8 cellular contexts compared by ENCODE assay signal in the genomic region with DNA sequence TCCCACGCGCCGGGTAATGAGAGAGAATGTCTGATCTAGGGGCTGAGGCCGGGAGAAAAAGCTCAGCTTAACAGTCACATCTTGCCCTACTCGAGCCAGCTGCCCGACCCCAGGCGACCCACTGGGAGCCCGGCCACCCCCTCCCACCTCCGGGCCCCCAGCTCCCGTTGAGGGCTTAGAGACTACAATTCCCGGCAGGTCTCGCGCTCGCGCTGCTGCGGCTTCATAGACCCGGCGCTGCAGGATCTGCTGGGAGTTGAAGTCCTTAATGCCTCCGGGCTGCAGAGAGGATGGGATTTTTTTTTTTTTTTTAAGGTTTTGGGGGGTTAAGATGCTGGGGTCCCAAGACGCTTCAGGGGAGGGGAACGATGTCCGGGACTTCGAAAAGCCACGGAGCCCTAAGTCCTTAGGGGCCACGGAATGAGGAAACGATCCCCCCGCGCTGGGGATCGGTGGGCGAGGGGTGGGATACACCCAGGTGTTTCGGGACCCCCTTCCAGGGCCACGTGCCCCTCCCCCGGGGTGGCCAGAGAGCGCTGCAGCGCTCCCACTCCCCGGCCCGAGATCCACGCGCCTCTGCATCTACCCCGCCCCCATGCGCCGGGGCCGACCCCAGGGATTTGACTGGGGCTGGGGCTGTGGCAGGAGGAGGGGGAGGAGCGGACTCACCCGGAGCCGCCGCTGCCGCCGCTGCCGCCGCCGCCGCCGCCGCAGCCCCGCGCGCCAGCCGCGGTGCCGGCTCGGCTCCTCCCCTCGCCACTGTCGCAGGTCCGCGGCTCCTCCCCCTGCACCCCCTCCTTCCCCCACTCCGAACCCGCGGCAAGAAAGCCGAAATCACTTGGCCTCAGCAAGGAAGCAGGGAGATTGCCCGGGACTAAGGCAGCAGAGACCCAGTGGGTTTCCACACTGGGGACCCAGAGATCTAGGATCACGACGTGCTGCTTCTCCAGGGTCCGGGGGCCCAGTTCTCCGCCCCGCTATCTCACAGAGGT. TPM values are rescaled to one million over a fixed set of nuclear protein-coding genes. Genes with fewer than 3 reads are reported as not detected.
DNase-seq lines count a peak whose midpoint lies in the region; ATAC-seq and TF ChIP-seq lines count a peak whose summit lies in the region.

A gene with protein sequence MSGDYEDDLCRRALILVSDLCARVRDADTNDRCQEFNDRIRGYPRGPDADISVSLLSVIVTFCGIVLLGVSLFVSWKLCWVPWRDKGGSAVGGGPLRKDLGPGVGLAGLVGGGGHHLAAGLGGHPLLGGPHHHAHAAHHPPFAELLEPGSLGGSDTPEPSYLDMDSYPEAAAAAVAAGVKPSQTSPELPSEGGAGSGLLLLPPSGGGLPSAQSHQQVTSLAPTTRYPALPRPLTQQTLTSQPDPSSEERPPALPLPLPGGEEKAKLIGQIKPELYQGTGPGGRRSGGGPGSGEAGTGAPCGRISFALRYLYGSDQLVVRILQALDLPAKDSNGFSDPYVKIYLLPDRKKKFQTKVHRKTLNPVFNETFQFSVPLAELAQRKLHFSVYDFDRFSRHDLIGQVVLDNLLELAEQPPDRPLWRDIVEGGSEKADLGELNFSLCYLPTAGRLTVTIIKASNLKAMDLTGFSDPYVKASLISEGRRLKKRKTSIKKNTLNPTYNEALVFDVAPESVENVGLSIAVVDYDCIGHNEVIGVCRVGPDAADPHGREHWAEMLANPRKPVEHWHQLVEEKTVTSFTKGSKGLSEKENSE (minus strand): TSS at position 761 of the 992 bp plus-strand sequence. CDS start 2,470 bp downstream, outside the sequence.

- H3K27me3 Mint-ChIP-seq in natural killer cell treated with Interleukin-12 subunit alpha and Interleukin-12 subunit beta and Interleukin-15 and Interleukin-18, amount 100 ng/mL, for 72 hours = peaks cover 23 to 29% of the 10 kb centered on the region in 2 donors

- no peak within 1 kb of the TSS for H3K23ac ChIP-seq in IMR-90 (ENCODE audit: low read depth, low read length)

- no peaks in the 10 kb centered on the region for H3K79me1 ChIP-seq in IMR-90 (ENCODE audit: low read depth in 1 of 2, low read length in 2 of 2)

- dilution Hi-C loops in IMR-90 (cut with HindIII; ENCODE audit: low sequenced_read_pairs, unreplicated experiment) = no loop called here

- H3K14ac ChIP-seq in IMR-90 (replicated peaks; ENCODE audit: low read depth, low read length) = no peak within 1 kb of the TSS

- no peak within 1 kb of the TSS for H2AK9ac ChIP-seq in IMR-90 (replicated peaks; ENCODE audit: low read depth, low read length, poor library complexity)

- no peak for TF ChIP-seq CTCF in IMR-90 (conservative IDR thresholded peaks at IDR 0.05; ENCODE audit: low read depth, low read length)
- no peak for TF ChIP-seq CTCF in fibroblast of lung (conservative IDR thresholded peaks at IDR 0.05 in 1 of 2, IDR thresholded peaks at IDR 0.05 in 1 of 2; ENCODE audit: low read depth in 1 of 2, low read length in 2 of 2)
- TF ChIP-seq CTCF in upper lobe of left lung (IDR thresholded peaks at IDR 0.05) = no peak

- CTCF ChIA-PET in IMR-90 (lab: Yijun Ruan, JAX) = no interaction called here

- H3K4me3 ChIP-seq in BLaER1 treated with 17β-estradiol and CSF1 and Interleukin-3, amounts not matched to agents 10 nM and 100 nM = peak within 1 kb of the TSS; percentile 67 to 89 (median 78)
- H3K4me3 ChIP-seq in IMR-90 (ENCODE audit: insufficient read depth, low read depth, low read length) (peak within 1 kb of the TSS; percentile 38), fibroblast of lung (replicated peaks in 1 of 4; ENCODE audit: control extremely low read depth in 1 of 4, insufficient read depth in 1 of 4, low read depth in 3 of 4, low read length in 4 of 4) (peak within 1 kb of the TSS in 2 of 4 experiments; percentile 16 to 53), upper lobe of left lung (peak within 1 kb of the TSS in 3 of 4 donors; percentile 45 to 55 (median 46))

- H3K36me3 ChIP-seq in BLaER1 treated with 17β-estradiol and CSF1 and Interleukin-3, amounts not matched to agents 10 nM and 100 nM = peaks cover 0 to 3% (median 0%) of the 10 kb centered on the region in 11 experiments; a peak in 4 of 22 replicates
- no peaks in the 10 kb centered on the region for H3K36me3 ChIP-seq in IMR-90 (ENCODE audit: control insufficient read depth, insufficient read depth, low read length)
- no peaks in the 10 kb centered on the region for H3K36me3 ChIP-seq in fibroblast of lung (ENCODE audit: control insufficient read depth, insufficient read depth, low read length)
- H3K36me3 ChIP-seq in upper lobe of left lung = no peaks in the 10 kb centered on the region

- peak; percentile 98 for ATAC-seq in IMR-90 (ENCODE audit: low read depth)
- ATAC-seq in natural killer cell treated with Interleukin-12 subunit alpha and Interleukin-12 subunit beta and Interleukin-15 and Interleukin-18, amount 100 ng/mL, for 72 hours = peak; percentile 39 to 63
- ATAC-seq in upper lobe of left lung (ENCODE audit: low FRiP score in 2 of 2) = peak in 1 of 2 donors; percentile 72
- no peak for ATAC-seq in HG02884 (IDR thresholded peaks at IDR 0.05; ENCODE audit: unreplicated experiment)

- TF ChIP-seq RAD21 in IMR-90 (IDR thresholded peaks at IDR 0.05; ENCODE audit: low read length) = no peak

- H3K79me2 ChIP-seq in fibroblast of lung (ENCODE audit: control insufficient read depth, insufficient read depth, low read length) = no peaks in the 10 kb centered on the region

- DNase-seq in IMR-90 = peak; percentile 27
- DNase-seq in activated CD4-positive, alpha-beta T cell treated with anti-CD3 and anti-CD28 coated beads, Interleukin-2, amount 50 U/mL, for 48 hours = peak; percentile 16 to 42
- DNase-seq in fibroblast of lung (ENCODE audit: low read depth in 2 of 2) = peak; percentile 11 to 19
- no peak for DNase-seq in natural killer cell treated with Interleukin-12 subunit alpha and Interleukin-12 subunit beta and Interleukin-15 and Interleukin-18, amount 100 ng/mL, for 72 hours (ENCODE audit: low spot score)
- peak; percentile 56 to 84 for DNase-seq in upper lobe of left lung
- DNase-seq in NK-92 treated with Interleukin-12 subunit alpha and Interleukin-12 subunit beta, amount 100 ng/mL, for 24 hours (lab: John Stamatoyannopoulos, UW) = no peak

- no peak within 1 kb of the TSS for H3K4ac ChIP-seq in IMR-90 (ENCODE audit: low read depth, low read length)

- H3K18ac ChIP-seq in IMR-90 (ENCODE audit: low read depth, low read length) = no peak within 1 kb of the TSS

- H2BK15ac ChIP-seq in IMR-90 (ENCODE audit: low read depth, low read length) = no peak within 1 kb of the TSS

- peaks cover 0 to 10% (median 0%) of the 10 kb centered on the region in 11 experiments; a peak in 1 of 22 replicates for H3K27me3 ChIP-seq in BLaER1 treated with 17β-estradiol and CSF1 and Interleukin-3, amounts not matched to agents 10 nM and 100 nM
- H3K27me3 ChIP-seq in IMR-90 (ENCODE audit: control insufficient read depth, insufficient read depth, low read length) (peaks cover 34% of the 10 kb centered on the region), fibroblast of lung (ENCODE audit: control insufficient read depth, insufficient read depth, low read length) (no peaks in the 10 kb centered on the region), upper lobe of left lung (peaks cover 0 to 15% (median 6%) of the 10 kb centered on the region in 4 donors)

- 12% methylated on average over 12 of the region's 76 CpGs; no CpG with 5 or more reads in 1 of the 2 experiments for WGBS in IMR-90 (ENCODE audit: extremely low coverage in 2 of 2, insufficient read length in 1 of 2), 2 experiments
- 1 to 7% methylated on average over 14 to 55 of the region's 76 CpGs for WGBS in upper lobe of left lung, 2 donors

- H3K36me3 Mint-ChIP-seq in natural killer cell treated with Interleukin-12 subunit alpha and Interleukin-12 subunit beta and Interleukin-15 and Interleukin-18, amount 100 ng/mL, for 72 hours = peaks cover 5% of the 10 kb centered on the region

- H3K56ac ChIP-seq in IMR-90 (ENCODE audit: extremely low read depth, insufficient read depth, low read length) = no peak within 1 kb of the TSS

- no peak within 1 kb of the TSS for H4K8ac ChIP-seq in IMR-90 (ENCODE audit: low read depth in 2 of 2, low read length in 2 of 2)

- no peak within 1 kb of the TSS for H2BK20ac ChIP-seq in IMR-90 (ENCODE audit: low read depth, low read length)

- no peaks in the 10 kb centered on the region for H3K9me1 ChIP-seq in IMR-90 (ENCODE audit: insufficient read depth, low read length)

- H3K9ac ChIP-seq in BLaER1 treated with 17β-estradiol and CSF1 and Interleukin-3, amounts not matched to agents 10 nM and 100 nM = peak within 1 kb of the TSS; percentile 75 to 85 (median 81)
- no peak within 1 kb of the TSS for H3K9ac ChIP-seq in IMR-90 (ENCODE audit: low read depth, low read length)
- H3K9ac ChIP-seq in fibroblast of lung (ENCODE audit: insufficient read depth, low read length) = no peak within 1 kb of the TSS

- no peak within 1 kb of the TSS for H2AK5ac ChIP-seq in IMR-90 (ENCODE audit: low read depth, low read length)

- peaks cover 0 to 6% of the 10 kb centered on the region in 2 donors for H3K4me1 Mint-ChIP-seq in natural killer cell treated with Interleukin-12 subunit alpha and Interleukin-12 subunit beta and Interleukin-15 and Interleukin-18, amount 100 ng/mL, for 72 hours (ENCODE audit: low read depth in 2 of 2)

- no peak for TF ChIP-seq EP300 in upper lobe of left lung (IDR thresholded peaks at IDR 0.05)

- in situ Hi-C loops in IMR-90 (cut with MboI; ENCODE audit: low sequenced_read_pairs) = no loop called here

- BruUV-seq in IMR-90 (replicated peaks; lab: Mats Ljungman, UMichigan) = no TSS peak

- no peaks in the 10 kb centered on the region for H3K9me3 Mint-ChIP-seq in natural killer cell treated with Interleukin-12 subunit alpha and Interleukin-12 subunit beta and Interleukin-15 and Interleukin-18, amount 100 ng/mL, for 72 hours

- intact Hi-C loops in IMR-90 (cut with micrococcal nuclease) = no loop called here

- POLR2A ChIA-PET in IMR-90 (lab: Charles Lee; ENCODE audit: unreplicated experiment) = no interaction called here

- H3K4me1 ChIP-seq in BLaER1 treated with 17β-estradiol and CSF1 and Interleukin-3, amounts not matched to agents 10 nM and 100 nM = peaks cover 6 to 18% (median 12%) of the 10 kb centered on the region in 10 experiments; a peak in 18 of 20 replicates
- H3K4me1 ChIP-seq in IMR-90 (ENCODE audit: control insufficient read depth, insufficient read depth, low read length) (no peaks in the 10 kb centered on the region), fibroblast of lung (ENCODE audit: control insufficient read depth, extremely low read depth, insufficient read depth, low read length) (no peaks in the 10 kb centered on the region), upper lobe of left lung (peaks cover 0 to 12% (median 3%) of the 10 kb centered on the region in 4 donors)

- peaks cover 7 to 14% (median 11%) of the 10 kb centered on the region in 11 experiments for H3K9me3 ChIP-seq in BLaER1 treated with 17β-estradiol and CSF1 and Interleukin-3, amounts not matched to agents 10 nM and 100 nM (replicated peaks in 1 of 11)
- H3K9me3 ChIP-seq in IMR-90 (ENCODE audit: control insufficient read depth, insufficient read depth, low read length) (peaks cover under 1% of the 10 kb centered on the region; the same call in 1 of the 2 replicates), fibroblast of lung (ENCODE audit: control insufficient read depth, insufficient read depth, low read depth, low read length) (no peaks in the 10 kb centered on the region), upper lobe of left lung (peaks cover 0 to 7% (median 5%) of the 10 kb centered on the region in 4 donors)

- H4K20me1 ChIP-seq in BLaER1 treated with 17β-estradiol and CSF1 and Interleukin-3, amounts not matched to agents 10 nM and 100 nM = no peaks in the 10 kb centered on the region
- H4K20me1 ChIP-seq in IMR-90 (ENCODE audit: insufficient read depth, low read length) (no peaks in the 10 kb centered on the region), fibroblast of lung (ENCODE audit: control insufficient read depth, extremely low read depth, insufficient read depth, low read length) (no peaks in the 10 kb centered on the region)

- no peak within 1 kb of the TSS for H2BK120ac ChIP-seq in IMR-90 (ENCODE audit: low read depth, low read length)

- no peak within 1 kb of the TSS for H4K5ac ChIP-seq in IMR-90 (ENCODE audit: low read depth, low read length)

- H2AFZ ChIP-seq in IMR-90 (replicated peaks; ENCODE audit: low read length, poor library complexity) = peak within 1 kb of the TSS; percentile 79
- H2AFZ ChIP-seq in fibroblast of lung (ENCODE audit: low read length) = no peak within 1 kb of the TSS

- no peak within 1 kb of the TSS for H3K4me3 Mint-ChIP-seq in natural killer cell treated with Interleukin-12 subunit alpha and Interleukin-12 subunit beta and Interleukin-15 and Interleukin-18, amount 100 ng/mL, for 72 hours

- TF ChIP-seq POLR2A in IMR-90 (IDR thresholded peaks at IDR 0.05; ENCODE audit: low read depth, low read length) = no peak
- no peak for TF ChIP-seq POLR2A in upper lobe of left lung (IDR thresholded peaks at IDR 0.05)

- H3K4me2 ChIP-seq in BLaER1 treated with 17β-estradiol and CSF1 and Interleukin-3, amounts not matched to agents 10 nM and 100 nM = peak within 1 kb of the TSS; percentile 76 to 100 (median 97)
- H3K4me2 ChIP-seq in IMR-90 (ENCODE audit: low read depth, low read length) (peak within 1 kb of the TSS; percentile 87), fibroblast of lung (ENCODE audit: extremely low read depth, insufficient read depth, low read length) (no peak within 1 kb of the TSS)

- H2BK5ac ChIP-seq in IMR-90 (ENCODE audit: low read depth, low read length, poor library complexity, severe bottlenecking) = no peak within 1 kb of the TSS

- H3K27ac ChIP-seq in BLaER1 treated with 17β-estradiol and CSF1 and Interleukin-3, amounts not matched to agents 10 nM and 100 nM = peak within 1 kb of the TSS; percentile 47 to 83 (median 73); a peak in 21 of 22 replicates
- H3K27ac ChIP-seq in IMR-90 (ENCODE audit: insufficient read depth, low read length) (no peak within 1 kb of the TSS), fibroblast of lung (ENCODE audit: insufficient read depth, low read length) (no peak within 1 kb of the TSS), upper lobe of left lung (no peak within 1 kb of the TSS)

- H4K91ac ChIP-seq in IMR-90 (ENCODE audit: insufficient read depth, low read depth, low read length) = no peak within 1 kb of the TSS

- no peak within 1 kb of the TSS for H3K27ac Mint-ChIP-seq in natural killer cell treated with Interleukin-12 subunit alpha and Interleukin-12 subunit beta and Interleukin-15 and Interleukin-18, amount 100 ng/mL, for 72 hours

RNA-seq across cellular contexts. Expression of the gene that starts here (rescaled TPM):
- total RNA-seq in IMR-90 (2012; rRNA removed) (not detected in 2 replicates), fibroblast of lung (not detected in 2 replicates), upper lobe of left lung (1 to 10 TPM in 3 of 6 donors, under 1 TPM in 2, not detected in 1; 0.67 to 3.6 (median 1.4) TPM)
- polyA plus RNA-seq in IMR-90 (2012; rRNA removed) (0.05 TPM in 1 of 2 replicates, not detected in the other), fibroblast of lung (not detected in 2 replicates)
- 0.07 and 0.12 TPM in 2 replicates for polyA plus RNA-seq in IMR-90 (2012; cell fraction: cytosol; rRNA removed)
- 0.06 and 0.10 TPM in 2 replicates for polyA plus RNA-seq in IMR-90 (2012; cell fraction: nucleus; rRNA removed; ENCODE audit: low replicate concordance)
- polyA plus RNA-seq in fibroblast of lung (2012) = not detected in 2 replicates
- 1.1 TPM in 1 of 2 replicates, not detected in the other for polyA minus RNA-seq in fibroblast of lung (ENCODE audit: low replicate concordance)
- not detected for total RNA-seq in natural killer cell treated with Interleukin-12 subunit alpha and Interleukin-12 subunit beta and Interleukin-15 and Interleukin-18, amount 100 ng/mL, for 72 hours

Comparison
In these comparisons a context has a peak if more than half of its experiments do, and no peak if none do; other contexts are left out.
1. Peak in DNase-seq, ATAC-seq, H3K4me3 ChIP-seq and H3K4me2 ChIP-seq in IMR-90; RNA of the gene not detected or under 1 TPM.
2. Peak in ATAC-seq in natural killer cell treated with Interleukin-12 subunit alpha and Interleukin-12 subunit beta and Interleukin-15 and Interleukin-18, amount 100 ng/mL, for 72 hours; RNA of the gene not detected or under 1 TPM.
3. H3K27ac ChIP-seq: peak in BLaER1 treated with 17β-estradiol and CSF1 and Interleukin-3, amounts not matched to agents 10 nM and 100 nM (11 of 11); none in IMR-90 (single experiment), fibroblast of lung (single experiment) and upper lobe of left lung (0 of 4).
4. H3K9ac ChIP-seq: peak in BLaER1 treated with 17β-estradiol and CSF1 and Interleukin-3, amounts not matched to agents 10 nM and 100 nM (11 of 11); none in IMR-90 (single experiment) and fibroblast of lung (single experiment).
5. DNase-seq: peak in activated CD4-positive, alpha-beta T cell treated with anti-CD3 and anti-CD28 coated beads, Interleukin-2, amount 50 U/mL, for 48 hours (2 of 2), fibroblast of lung (2 of 2) and upper lobe of left lung (2 of 2); none in natural killer cell treated with Interleukin-12 subunit alpha and Interleukin-12 subunit beta and Interleukin-15 and Interleukin-18, amount 100 ng/mL, for 72 hours (single experiment) and NK-92 treated with Interleukin-12 subunit alpha and Interleukin-12 subunit beta, amount 100 ng/mL, for 24 hours (single experiment).